ENCODE assay signal across 15 cellular contexts in the genomic region with DNA sequence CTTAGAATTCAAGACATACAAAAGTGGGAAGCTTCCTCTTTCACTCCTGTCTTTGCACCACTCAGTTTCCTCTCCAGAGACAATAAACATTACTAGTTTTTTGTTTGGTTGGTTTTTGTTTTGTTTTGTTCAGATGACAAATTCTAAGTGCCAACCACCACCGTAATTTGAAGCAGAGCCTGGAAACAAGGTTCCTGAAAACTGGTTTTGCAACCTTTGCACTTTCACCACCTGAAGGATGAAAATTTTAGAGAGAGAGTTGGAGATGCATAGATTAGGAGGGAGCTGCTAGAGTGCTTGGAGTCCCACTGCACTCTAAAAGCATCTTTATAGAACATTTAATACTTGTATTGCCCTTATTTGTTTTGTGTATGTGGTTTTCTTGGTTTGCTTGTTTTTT. TPM values are rescaled to one million over a fixed set of nuclear protein-coding genes. Genes with fewer than 3 reads are reported as not detected.
DNase-seq lines count a peak whose midpoint lies in the region; ATAC-seq, FAIRE-seq and TF ChIP-seq lines count a peak whose summit lies in the region.
"Had no signal": no experiment of that assay in that cellular context is flagged by ENCODE, and none has a peak within 500 bp of the region (broad histone marks: within the 10 kb centered on the region; RNA-seq: fewer than 3 reads in every experiment).

No MANE protein-coding gene starts in this region.

- H3K27me3 ChIP-seq in MM.1S (replicated peaks; ENCODE audit: insufficient read depth, low read length) (no peaks in the 10 kb centered on the region), PC-9 (ENCODE audit: insufficient read depth, low read depth) (no peaks in the 10 kb centered on the region), keratinocyte (ENCODE audit: control insufficient read depth, extremely low read depth, insufficient read depth, low read length) (no peaks in the 10 kb centered on the region)

- H3K4me2 ChIP-seq in MM.1S (ENCODE audit: low read depth, low read length), result peak overlapping the region; percentile 18; the same call in 1 of the 2 replicates
- peak overlapping the region; percentile 23; the same call in 1 of the 2 replicates for H3K4me2 ChIP-seq in PC-9
- peak overlapping the region; percentile 63 for H3K4me2 ChIP-seq in keratinocyte (ENCODE audit: control insufficient read depth, extremely low read depth, insufficient read depth, low read depth, low read length)

- H3K79me2 ChIP-seq in MM.1S (ENCODE audit: low read length) (no peaks in the 10 kb centered on the region), PC-9 (ENCODE audit: low read depth) (no peaks in the 10 kb centered on the region), keratinocyte (ENCODE audit: control insufficient read depth, insufficient read depth, low read length) (no peaks in the 10 kb centered on the region)

- TF ChIP-seq CTCF in MM.1S (IDR thresholded peaks at IDR 0.05; ENCODE audit: low read length) (no peak), PC-9 (conservative IDR thresholded peaks at IDR 0.05) (no peak), keratinocyte (optimal IDR thresholded peaks at IDR 0.05 in 1 of 3, IDR thresholded peaks at IDR 0.05 in 1 of 3, conservative IDR thresholded peaks at IDR 0.05 in 1 of 3; ENCODE audit: extremely low read depth in 1 of 3, insufficient read depth in 2 of 3, low read length in 3 of 3) (no peak), omental fat pad (IDR thresholded peaks at IDR 0.05) (no peak)

- 0 out of 2 replicates have a peak, but pooled peaks cover 6% of the 10 kb centered on the region for H3K4me1 ChIP-seq in MM.1S (ENCODE audit: low read length)
- peaks cover 5% of the 10 kb centered on the region; the same call in 1 of the 2 replicates for H3K4me1 ChIP-seq in PC-9 (replicated peaks; ENCODE audit: insufficient read depth)
- H3K4me1 ChIP-seq in keratinocyte (ENCODE audit: control insufficient read depth, extremely low read depth, insufficient read depth, low read length), result no peaks in the 10 kb centered on the region

- POLR2A ChIA-PET in PC-9 (lab: Charles Lee; ENCODE audit: unreplicated experiment), result no interaction called here

- H3K27ac ChIP-seq in MM.1S (ENCODE audit: low read length) (no peak overlapping the region), PC-9 (no peak overlapping the region), keratinocyte (ENCODE audit: control insufficient read depth, insufficient read depth, low read length) (no peak overlapping the region)

- no peak for ATAC-seq in omental fat pad (ENCODE audit: low FRiP score)
- no peak for ATAC-seq in esophagus mucosa
- ATAC-seq in HG03139 (IDR thresholded peaks at IDR 0.05; ENCODE audit: unreplicated experiment), result no peak

- no peak overlapping the region for H3K9ac ChIP-seq in MM.1S (ENCODE audit: low read length)
- no peak overlapping the region for H3K9ac ChIP-seq in keratinocyte (ENCODE audit: control insufficient read depth, extremely low read depth, insufficient read depth, low read length)

- H3K4me3 ChIP-seq in MM.1S (ENCODE audit: low read length) (no peak overlapping the region), PC-9 (no peak overlapping the region), keratinocyte (ENCODE audit: control insufficient read depth in 2 of 3, extremely low read depth in 1 of 3, insufficient read depth in 2 of 3, low read depth in 1 of 3, low read length in 3 of 3) (peak overlapping the region in 1 of 3 experiments; percentile 4)
- H3K4me3 ChIP-seq: MG63 had no signal

- H4K20me1 ChIP-seq in MM.1S (ENCODE audit: insufficient read depth, low read length), result no peaks in the 10 kb centered on the region
- H4K20me1 ChIP-seq in PC-9 (ENCODE audit: insufficient read depth), result no peaks in the 10 kb centered on the region
- H4K20me1 ChIP-seq in keratinocyte (ENCODE audit: control insufficient read depth, extremely low read depth, insufficient read depth, low read length), result no peaks in the 10 kb centered on the region

- BruUV-seq in PC-9 (replicated peaks; lab: Mats Ljungman, UMichigan), result no TSS peak

- dilution Hi-C loops in keratinocyte (cut with MboI; ENCODE audit: extremely low pct_ligation_motif_present, low sequenced_read_pairs), result no loop called here

- H3K9me3 ChIP-seq in MM.1S (replicated peaks; ENCODE audit: insufficient read depth, low read length) (no peaks in the 10 kb centered on the region), PC-9 (ENCODE audit: insufficient read depth, low read depth) (no peaks in the 10 kb centered on the region; the same call in 1 of the 2 replicates), keratinocyte (ENCODE audit: control insufficient read depth, low read depth, low read length) (no peaks in the 10 kb centered on the region)

- CTCF ChIA-PET in PC-9 (lab: Charles Lee), result no interaction called here

- FAIRE-seq in keratinocyte (lab: Jason Lieb, UNC), result no peak
- FAIRE-seq: GM12892 had no signal

- intact Hi-C loops in PC-9 (cut with micrococcal nuclease; ENCODE audit: unreplicated experiment), result no loop called here

- H3K9me1 ChIP-seq in keratinocyte (ENCODE audit: control insufficient read depth, extremely low read depth, insufficient read depth, low read length), result no peaks in the 10 kb centered on the region

- H3K36me3 ChIP-seq in MM.1S (replicated peaks; ENCODE audit: insufficient read depth, low read length) (no peaks in the 10 kb centered on the region), PC-9 (ENCODE audit: low read depth) (no peaks in the 10 kb centered on the region), keratinocyte (ENCODE audit: control insufficient read depth in 2 of 2, extremely low read depth in 1 of 2, insufficient read depth in 2 of 2, low read length in 2 of 2) (no peaks in the 10 kb centered on the region)
- H3K36me3 ChIP-seq: MG63 had no signal

- H3F3A ChIP-seq in MM.1S (ENCODE audit: insufficient read depth, low read length), result no peaks in the 10 kb centered on the region
- no peaks in the 10 kb centered on the region for H3F3A ChIP-seq in PC-9 (ENCODE audit: insufficient read depth, low read depth)

- H2AFZ ChIP-seq in MM.1S (ENCODE audit: low read length) (0 out of 2 replicates have a peak overlapping the region, but pooled peaks have one; percentile 12), PC-9 (no peak overlapping the region), keratinocyte (ENCODE audit: control insufficient read depth, low read length) (no peak overlapping the region)

- no peaks in the 10 kb centered on the region for H3K9me2 ChIP-seq in MM.1S (replicated peaks; ENCODE audit: insufficient read depth, low read length)
- H3K9me2 ChIP-seq in PC-9 (ENCODE audit: insufficient read depth), result no peaks in the 10 kb centered on the region

- DNase-seq in NCI-H748 (lab: John Stamatoyannopoulos, UW; ENCODE audit: unreplicated experiment) (peak; percentile 12), NCI-H748 treated with DMSO at 0.1 percent for 48 hours (lab: John Stamatoyannopoulos, UW) (no peak), MM.1S (no peak), PC-9 (peak in 1 of 2 experiments; percentile 43), keratinocyte (ENCODE audit: low read depth, low spot score) (no peak), omental fat pad (ENCODE audit: low spot score) (no peak)
- DNase-seq: 8988T, H7, MG63, NCI-H187 treated with DMSO at 0.1 percent for 48 hours, NCI-H510A treated with DMSO at 0.1 percent for 48 hours, OCI-M1 had no signal

RNA-seq across cellular contexts. Expression of a gene that starts 20.2 kb away (rescaled TPM):
- 67.2 and 90.1 TPM in 2 replicates for total RNA-seq in PC-9 (2021)
- 230 to 410 TPM (median 319 TPM) in 3 replicates for polyA plus RNA-seq in keratinocyte
- polyA plus RNA-seq in keratinocyte (2011; ENCODE audit: low read depth), result 22.6 TPM
- 289 and 362 TPM in 2 replicates for polyA plus RNA-seq in keratinocyte (2011; cell fraction: cytosol; rRNA removed)
- 320 and 355 TPM in 2 replicates for polyA plus RNA-seq in keratinocyte (2011; cell fraction: nucleus; rRNA removed)
- 124 and 265 TPM in 2 replicates for polyA plus RNA-seq in keratinocyte (2012; ENCODE audit: low replicate concordance)
- polyA minus RNA-seq in keratinocyte, result 93.9 to 131 TPM (median 96.0 TPM) in 3 replicates
- 128 TPM for polyA minus RNA-seq in keratinocyte (2011; cell fraction: cytosol; rRNA and poly(A)+ RNA removed)
- 84.1 and 114 TPM in 2 replicates for polyA minus RNA-seq in keratinocyte (2011; cell fraction: nucleus; rRNA and poly(A)+ RNA removed)
- 100 to 1,000 TPM; 250 to 616 (median 291) TPM for total RNA-seq in omental fat pad
- 58.9 TPM for total RNA-seq in esophagus mucosa
